ENCODE assay signal across 12 cellular contexts in the genomic region with DNA sequence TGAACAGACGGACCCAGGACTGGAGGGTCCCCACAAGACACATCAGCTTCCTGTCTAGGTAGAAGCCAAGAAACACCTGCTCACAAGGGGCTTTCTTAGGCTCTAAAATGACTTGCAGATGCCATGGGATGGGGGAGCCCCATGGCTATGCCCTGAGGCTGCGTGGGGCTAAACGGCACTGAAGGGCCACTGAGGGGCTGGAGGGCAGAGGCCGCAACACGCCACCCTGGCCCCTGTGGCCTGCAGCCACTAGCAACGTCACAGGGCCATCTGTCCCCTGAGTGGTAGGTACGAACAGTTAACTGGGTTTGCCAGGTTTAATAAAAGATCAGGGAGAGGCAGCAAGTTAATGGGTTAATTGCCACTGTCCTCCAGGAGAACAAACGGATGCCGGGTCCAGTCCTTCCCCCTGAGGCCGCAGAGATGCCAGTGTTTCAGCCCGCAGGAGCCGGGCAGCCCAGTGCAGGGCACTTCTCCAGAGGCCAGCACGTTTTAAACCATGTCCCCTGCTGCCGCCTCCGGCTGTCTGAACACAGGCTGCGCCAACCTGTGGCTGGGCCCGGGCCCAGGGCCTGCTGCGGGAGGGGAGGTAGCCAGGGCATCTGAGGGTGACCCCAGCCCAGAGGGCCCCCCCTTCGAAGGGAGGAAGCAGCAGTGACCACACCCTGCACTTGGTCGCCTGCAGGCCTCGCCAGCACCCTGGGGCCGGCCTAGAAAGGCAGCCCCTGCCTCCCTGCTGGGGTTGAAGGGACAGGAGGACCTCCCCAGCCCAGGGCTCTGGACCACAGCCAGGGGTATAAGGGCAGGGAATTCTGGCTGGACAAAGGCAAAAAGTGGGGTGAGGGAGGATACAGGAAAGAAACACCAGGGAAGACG.
DNase-seq lines count a peak whose midpoint lies in the region; ATAC-seq and TF ChIP-seq lines count a peak whose summit lies in the region.
"Had no signal": no experiment of that assay in that cellular context is flagged by ENCODE, and none has a peak within 500 bp of the region (broad histone marks: within the 10 kb centered on the region; RNA-seq: fewer than 3 reads in every experiment).

No MANE protein-coding gene starts in this region.

- TF ChIP-seq POLR2A in vagina (IDR thresholded peaks at IDR 0.05), result no peak

- H3K27ac ChIP-seq in SJSA1 (peak overlapping the region; percentile 90), vagina (peak overlapping the region; percentile 93)

- peaks cover 7% of the 10 kb centered on the region for H3K27me3 Mint-ChIP-seq in glutamatergic neuron (ENCODE audit: unreplicated experiment)
- no peaks in the 10 kb centered on the region for H3K27me3 Mint-ChIP-seq in nephron (ENCODE audit: low read depth)

- no peak for ATAC-seq in GM18861 (IDR thresholded peaks at IDR 0.05; ENCODE audit: unreplicated experiment)
- ATAC-seq: stimulated activated effector memory CD8-positive, alpha-beta T cell treated with anti-CD3 and anti-CD28 coated beads, Interleukin-12 subunit alpha, Interleukin-12 subunit beta, amount 100 ng/mL, for 72 hours had no signal

- H3K4me1 ChIP-seq in SJSA1 (replicated peaks) (peaks cover 81% of the 10 kb centered on the region), vagina (peaks cover 100% of the 10 kb centered on the region)

- H3K4me1 Mint-ChIP-seq in glutamatergic neuron (ENCODE audit: low read depth, unreplicated experiment) (peaks cover 36% of the 10 kb centered on the region), nephron (peaks cover 81% of the 10 kb centered on the region)

- H3K9me3 Mint-ChIP-seq in glutamatergic neuron (ENCODE audit: unreplicated experiment) (peaks cover 7% of the 10 kb centered on the region), nephron (no peaks in the 10 kb centered on the region)
- H3K9me3 Mint-ChIP-seq: stimulated activated effector memory CD8-positive, alpha-beta T cell treated with anti-CD3 and anti-CD28 coated beads, Interleukin-12 subunit alpha, Interleukin-12 subunit beta, amount 100 ng/mL, for 72 hours had no signal

- H3K4me3 Mint-ChIP-seq in glutamatergic neuron (ENCODE audit: unreplicated experiment), result no peak overlapping the region
- H3K4me3 Mint-ChIP-seq in nephron, result no peak overlapping the region
- H3K4me3 Mint-ChIP-seq: stimulated activated effector memory CD8-positive, alpha-beta T cell treated with anti-CD3 and anti-CD28 coated beads, Interleukin-12 subunit alpha, Interleukin-12 subunit beta, amount 100 ng/mL, for 72 hours had no signal

- TF ChIP-seq CTCF in glutamatergic neuron (IDR thresholded peaks at IDR 0.05; ENCODE audit: partially characterized antibody, unreplicated experiment) (no peak), nephron (IDR thresholded peaks at IDR 0.05; ENCODE audit: unreplicated experiment in 3 of 3) (no peak), vagina (IDR thresholded peaks at IDR 0.05) (no peak)

- intact Hi-C loops in vagina (cut with DNase I), result no loop called here

- H3K27ac Mint-ChIP-seq in glutamatergic neuron (ENCODE audit: unreplicated experiment) (peak overlapping the region; percentile 8), nephron (peak overlapping the region; percentile 91 to 98 (median 92))
- H3K27ac Mint-ChIP-seq: stimulated activated effector memory CD8-positive, alpha-beta T cell treated with anti-CD3 and anti-CD28 coated beads, Interleukin-12 subunit alpha, Interleukin-12 subunit beta, amount 100 ng/mL, for 72 hours had no signal

- H3K36me3 ChIP-seq in SJSA1 (peaks cover 40% of the 10 kb centered on the region), vagina (peaks cover 0 to 20% of the 10 kb centered on the region in 2 donors)
- H3K36me3 ChIP-seq: breast epithelium had no signal

- H3K27me3 ChIP-seq in SJSA1 (replicated peaks) (no peaks in the 10 kb centered on the region), vagina (no peaks in the 10 kb centered on the region)
- H3K27me3 ChIP-seq: breast epithelium had no signal

- no peaks in the 10 kb centered on the region for H3K36me3 Mint-ChIP-seq in glutamatergic neuron (ENCODE audit: unreplicated experiment)
- peaks cover 37% of the 10 kb centered on the region for H3K36me3 Mint-ChIP-seq in nephron (ENCODE audit: low read depth)

- H3K4me3 ChIP-seq in SJSA1 (no peak overlapping the region), vagina (no peak overlapping the region)
- H3K4me3 ChIP-seq: breast epithelium had no signal

- H3K9me3 ChIP-seq in SJSA1 (replicated peaks) (no peaks in the 10 kb centered on the region), vagina (no peaks in the 10 kb centered on the region)
- H3K9me3 ChIP-seq: breast epithelium had no signal

- DNase-seq in SJSA1 (ENCODE audit: low read depth in 1 of 2, low spot score in 2 of 2), result peak; percentile 63 to 66
- DNase-seq in glutamatergic neuron, result no peak
- DNase-seq in vagina (ENCODE audit: extremely low spot score in 2 of 2), result no peak
- DNase-seq in T1000 (lab: John Stamatoyannopoulos, UW), result no peak
- DNase-seq in NCI-H2107 (lab: John Stamatoyannopoulos, UW), result no peak
- DNase-seq: activated CD8-positive, alpha-beta memory T cell treated with anti-CD3 and anti-CD28 coated beads, Interleukin-2, amount 50 U/mL, for 48 hours; NCI-H446; small intestine had no signal

Comparison
In these comparisons a context has a peak if more than half of its experiments do, and no peak if none do; other contexts are left out.
1. DNase-seq: peak in SJSA1 (2 of 2); none in glutamatergic neuron (single experiment), vagina (0 of 2), T1000 (single experiment) and NCI-H2107 (single experiment).